In the genomic region with DNA sequence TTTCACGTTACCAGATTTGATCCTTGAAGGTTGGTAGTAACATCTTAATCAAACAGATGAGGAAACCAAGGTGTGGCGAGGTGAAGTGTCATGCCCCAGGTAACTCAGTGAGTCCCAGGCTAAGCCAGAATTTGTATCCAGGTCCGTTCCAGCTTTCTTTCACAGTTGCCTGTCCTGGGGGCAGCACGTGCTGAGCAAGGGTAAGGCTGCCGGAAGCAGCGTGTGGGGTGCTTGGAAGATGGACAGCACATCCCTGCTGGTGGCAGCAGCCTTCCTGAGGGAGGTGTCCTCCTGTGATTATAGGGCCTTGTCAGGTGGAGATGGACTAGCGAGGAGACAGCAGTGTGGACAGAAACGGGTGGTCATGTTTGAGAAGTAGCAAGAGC, we compare ENCODE assay signal across 9 cellular contexts. TPM values are rescaled to one million over a fixed set of nuclear protein-coding genes. Genes with fewer than 3 reads are reported as not detected.
DNase-seq lines count a peak whose midpoint lies in the region; ATAC-seq and TF ChIP-seq lines count a peak whose summit lies in the region.
"Had no signal": no experiment of that assay in that cellular context is flagged by ENCODE, and none has a peak within 500 bp of the region (broad histone marks: within the 10 kb centered on the region; RNA-seq: fewer than 3 reads in every experiment).

No MANE protein-coding gene starts in this region.

- H3K36me3 ChIP-seq in CD4-positive, CD25-positive, alpha-beta regulatory T cell (ENCODE audit: control insufficient read depth, insufficient read depth, low read length): no peaks in the 10 kb centered on the region
- peaks cover 2% of the 10 kb centered on the region for H3K36me3 ChIP-seq in OCI-LY3 (replicated peaks; ENCODE audit: low read depth, low read length)

- H3K4me1 Mint-ChIP-seq in CD4-positive, CD25-positive, alpha-beta regulatory T cell: peaks cover 0 to 34% (median 24%) of the 10 kb centered on the region in 4 donors
- peaks cover 32% of the 10 kb centered on the region for H3K4me1 Mint-ChIP-seq in endothelial cell (ENCODE audit: unreplicated experiment)
- peaks cover 76% of the 10 kb centered on the region for H3K4me1 Mint-ChIP-seq in osteocyte (ENCODE audit: unreplicated experiment)

- no peak overlapping the region for H3K9ac ChIP-seq in OCI-LY3 (ENCODE audit: low read length)

- DNase-seq in CD4-positive, CD25-positive, alpha-beta regulatory T cell: no peak
- DNase-seq in endothelial cell (ENCODE audit: low spot score) (no peak), osteocyte (ENCODE audit: extremely low spot score, unreplicated experiment) (no peak), putamen (ENCODE audit: low spot score) (no peak), T1000 (lab: John Stamatoyannopoulos, UW) (no peak)
- DNase-seq: activated CD4-positive, CD25-positive, alpha-beta regulatory T cell had no signal

- H2AFZ ChIP-seq in OCI-LY3 (ENCODE audit: low read depth, low read length): no peak overlapping the region

- peaks cover 29% of the 10 kb centered on the region for H3K4me1 ChIP-seq in CD4-positive, CD25-positive, alpha-beta regulatory T cell (ENCODE audit: control insufficient read depth, insufficient read depth, low read length, poor library complexity, severe bottlenecking)
- H3K4me1 ChIP-seq in OCI-LY3 (ENCODE audit: low read length): peaks cover 10% of the 10 kb centered on the region

- TF ChIP-seq CTCF in OCI-LY3 (IDR thresholded peaks at IDR 0.05; ENCODE audit: low read depth, low read length): no peak
- no peak for TF ChIP-seq CTCF in endothelial cell (IDR thresholded peaks at IDR 0.05; ENCODE audit: unreplicated experiment)
- no peak for TF ChIP-seq CTCF in osteocyte (IDR thresholded peaks at IDR 0.05)

- H3K9me3 Mint-ChIP-seq in CD4-positive, CD25-positive, alpha-beta regulatory T cell: no peaks in the 10 kb centered on the region
- H3K9me3 Mint-ChIP-seq in endothelial cell (ENCODE audit: unreplicated experiment) (no peaks in the 10 kb centered on the region), osteocyte (ENCODE audit: unreplicated experiment) (no peaks in the 10 kb centered on the region)

- no peak overlapping the region for H3K4me3 ChIP-seq in CD4-positive, CD25-positive, alpha-beta regulatory T cell (ENCODE audit: low read depth, low read length)
- H3K4me3 ChIP-seq in OCI-LY3 (ENCODE audit: low read length): no peak overlapping the region; the same call in 1 of the 2 replicates

- H3K4me2 ChIP-seq in OCI-LY3 (ENCODE audit: low read length): peak overlapping the region; percentile 87

- H3K27me3 ChIP-seq in CD4-positive, CD25-positive, alpha-beta regulatory T cell (ENCODE audit: control insufficient read depth, insufficient read depth, low read length): no peaks in the 10 kb centered on the region
- no peaks in the 10 kb centered on the region for H3K27me3 ChIP-seq in OCI-LY3 (ENCODE audit: low read depth, low read length)

- peak overlapping the region; percentile 63 to 84 (median 78) for H3K27ac Mint-ChIP-seq in CD4-positive, CD25-positive, alpha-beta regulatory T cell
- H3K27ac Mint-ChIP-seq in endothelial cell (ENCODE audit: unreplicated experiment) (peak overlapping the region; percentile 93), osteocyte (ENCODE audit: unreplicated experiment) (peak overlapping the region; percentile 84)

- no peaks in the 10 kb centered on the region for H3K27me3 Mint-ChIP-seq in CD4-positive, CD25-positive, alpha-beta regulatory T cell
- H3K27me3 Mint-ChIP-seq in endothelial cell (ENCODE audit: unreplicated experiment) (peaks cover 15% of the 10 kb centered on the region), osteocyte (ENCODE audit: unreplicated experiment) (no peaks in the 10 kb centered on the region)

- H4K20me1 ChIP-seq in OCI-LY3 (ENCODE audit: insufficient read depth, low read length): no peaks in the 10 kb centered on the region

- H3K36me3 Mint-ChIP-seq in CD4-positive, CD25-positive, alpha-beta regulatory T cell: no peaks in the 10 kb centered on the region
- peaks cover 11% of the 10 kb centered on the region for H3K36me3 Mint-ChIP-seq in endothelial cell (ENCODE audit: low read depth, unreplicated experiment)
- no peaks in the 10 kb centered on the region for H3K36me3 Mint-ChIP-seq in osteocyte (ENCODE audit: unreplicated experiment)

- peak overlapping the region; percentile 75 to 97 (median 92) for H3K4me3 Mint-ChIP-seq in CD4-positive, CD25-positive, alpha-beta regulatory T cell
- H3K4me3 Mint-ChIP-seq in endothelial cell (ENCODE audit: unreplicated experiment) (peak overlapping the region; percentile 95), osteocyte (ENCODE audit: unreplicated experiment) (peak overlapping the region; percentile 84)

- H3K79me2 ChIP-seq in OCI-LY3 (ENCODE audit: low read length): peaks cover 19% of the 10 kb centered on the region

- H3K27ac ChIP-seq in CD4-positive, CD25-positive, alpha-beta regulatory T cell (ENCODE audit: insufficient read depth, low read length, poor library complexity, severe bottlenecking): no peak overlapping the region
- H3K27ac ChIP-seq in OCI-LY3 (ENCODE audit: low read length): no peak overlapping the region

- ATAC-seq in CD4-positive, CD25-positive, alpha-beta regulatory T cell (ENCODE audit: low read depth in 2 of 2): no peak
- ATAC-seq in HG03460 (IDR thresholded peaks at IDR 0.05; ENCODE audit: unreplicated experiment): no peak
- no peak for ATAC-seq in HG03159 (IDR thresholded peaks at IDR 0.05; ENCODE audit: unreplicated experiment)

- H3K9me3 ChIP-seq in CD4-positive, CD25-positive, alpha-beta regulatory T cell (ENCODE audit: control insufficient read depth in 2 of 2, low read length in 2 of 2): no peaks in the 10 kb centered on the region
- H3K9me3 ChIP-seq in OCI-LY3 (ENCODE audit: insufficient read depth, low read length): no peaks in the 10 kb centered on the region

RNA-seq across cellular contexts. Expression of gene TRIOBP, which starts 50.9 kb away (rescaled TPM):
- 24.8 TPM for total RNA-seq in CD4-positive, CD25-positive, alpha-beta regulatory T cell
- 10 to 100 TPM; 10.9 to 19.2 (median 13.1) TPM for polyA plus RNA-seq in CD4-positive, CD25-positive, alpha-beta regulatory T cell
- 110 TPM for total RNA-seq in endothelial cell (ENCODE audit: unreplicated experiment)
- total RNA-seq in osteocyte: 103 and 105 TPM in 2 replicates
